ENCODE assay signal across 16 cellular contexts in genomic region chr1:29985376-29985945, GRCh38.
"Had no signal": no experiment of that assay in that cellular context is flagged by ENCODE, and none has a peak within 500 bp of the region (broad histone marks: within the 10 kb centered on the region; RNA-seq: fewer than 3 reads in every experiment).

No MANE protein-coding gene starts in this region.

- H3K36me3 ChIP-seq: adrenal gland, stomach, thoracic aorta had no signal

- ATAC-seq: effector memory CD8-positive, alpha-beta T cell had no signal

- H3K9ac ChIP-seq: SK-N-SH had no signal

- H3K4me3 ChIP-seq: adrenal gland, stomach, thoracic aorta had no signal

- DNase-seq: activated CD4-positive, alpha-beta T cell treated with anti-CD3 and anti-CD28 coated beads for 48 hours; activated naive CD4-positive, alpha-beta T cell treated with anti-CD3 and anti-CD28 coated beads, Interleukin-2, amount 50 U/mL, for 16 hours; activated T-cell treated with anti-CD3 and anti-CD28 coated beads for 4 hours; caudate nucleus; cortex of kidney; effector memory CD8-positive, alpha-beta T cell; hippocampal formation; mammary epithelial cell; nephron progenitor cell; SK-N-SH; stimulated activated CD4-positive, alpha-beta T cell treated with anti-CD3 and anti-CD28 coated beads, Interleukin-15, amount 100 ng/mL, for 24 hours; stimulated activated CD4-positive, alpha-beta T cell treated with anti-CD3 and anti-CD28 coated beads, Interleukin-4, amount 100 ng/mL, for 4 hours; stomach had no signal

- H3K27me3 ChIP-seq: adrenal gland had no signal

- H3K27ac ChIP-seq: epithelial cell of prostate had no signal

- H3K9me3 ChIP-seq: adrenal gland, SK-N-SH, stomach, thoracic aorta had no signal

- H3K4me2 ChIP-seq: SK-N-SH had no signal
